In genomic region chr10:43304687-43305333, GRCh38 we compare ENCODE assay signal across 8 cellular contexts. TPM values are rescaled to one million over a fixed set of nuclear protein-coding genes. Genes with fewer than 3 reads are reported as not detected.
DNase-seq lines count a peak whose midpoint lies in the region; TF ChIP-seq lines count a peak whose summit lies in the region.

No MANE protein-coding gene starts in this region.

- H3K9me3 ChIP-seq in iPS DF 6.9 (ENCODE audit: control insufficient read depth, insufficient read depth, low read length) (no peaks in the 10 kb centered on the region; the same call in 1 of the 2 replicates), vagina (no peaks in the 10 kb centered on the region)

- TF ChIP-seq POLR2A in vagina (IDR thresholded peaks at IDR 0.05) = no peak

- H3K4me1 ChIP-seq in iPS DF 6.9 (ENCODE audit: control insufficient read depth, insufficient read depth, low read length) = peaks cover 3% of the 10 kb centered on the region; the same call in 1 of the 2 replicates
- peaks cover 6% of the 10 kb centered on the region for H3K4me1 ChIP-seq in vagina

- H3K4me3 ChIP-seq in iPS DF 6.9 (ENCODE audit: low read length) (peak overlapping the region; percentile 55; the same call in 1 of the 2 replicates), vagina (peak overlapping the region; percentile 38 to 39)

- H3K27ac ChIP-seq in iPS DF 6.9 (ENCODE audit: low read length) (no peak overlapping the region), vagina (peak overlapping the region; percentile 25)

- DNase-seq in NCI-H345 (lab: John Stamatoyannopoulos, UW) (peak; percentile 22), NCI-H345 treated with DMSO at 0.1 percent for 48 hours (lab: John Stamatoyannopoulos, UW; ENCODE audit: unreplicated experiment) (no peak), T-helper 22 cell (ENCODE audit: low read depth) (peak; percentile 30), astrocyte of the hippocampus (ENCODE audit: low read depth, low spot score) (peak; percentile 55), iPS DF 6.9 (ENCODE audit: low read depth, low spot score) (no peak), renal cortical epithelial cell (ENCODE audit: low read depth) (peak; percentile 19), vagina (ENCODE audit: extremely low spot score in 2 of 2) (no peak), cerebellar nuclear complex (lab: John Stamatoyannopoulos, UW) (no peak)

- H3K27me3 ChIP-seq in iPS DF 6.9 (ENCODE audit: control insufficient read depth, insufficient read depth, low read length) (no peaks in the 10 kb centered on the region), vagina (no peaks in the 10 kb centered on the region)

- WGBS in iPS DF 6.9 (ENCODE audit: insufficient coverage, insufficient read length) = no CpG with 5 or more reads among the region's 42 CpGs

- no peaks in the 10 kb centered on the region for H3K36me3 ChIP-seq in iPS DF 6.9 (ENCODE audit: control insufficient read depth, insufficient read depth, low read length)
- no peaks in the 10 kb centered on the region for H3K36me3 ChIP-seq in vagina

- intact Hi-C loops in vagina (cut with DNase I) = no loop called here

- no peak for TF ChIP-seq CTCF in vagina (IDR thresholded peaks at IDR 0.05)

RNA-seq across cellular contexts. Expression of gene RASGEF1A, which starts 37.9 kb away (rescaled TPM):
- total RNA-seq in renal cortical epithelial cell (under 0.01 and 2.0 TPM in 2 replicates), vagina (14.5 TPM)

Comparison
In these comparisons a context has a peak if more than half of its experiments do, and no peak if none do; other contexts are left out.
1. DNase-seq: peak in NCI-H345 (single experiment), T-helper 22 cell (single experiment), astrocyte of the hippocampus (single experiment) and renal cortical epithelial cell (single experiment); none in NCI-H345 treated with DMSO at 0.1 percent for 48 hours (single experiment), iPS DF 6.9 (single experiment), vagina (0 of 2) and cerebellar nuclear complex (0 of 2).